ENCODE assay signal across 12 cellular contexts in the genomic region with DNA sequence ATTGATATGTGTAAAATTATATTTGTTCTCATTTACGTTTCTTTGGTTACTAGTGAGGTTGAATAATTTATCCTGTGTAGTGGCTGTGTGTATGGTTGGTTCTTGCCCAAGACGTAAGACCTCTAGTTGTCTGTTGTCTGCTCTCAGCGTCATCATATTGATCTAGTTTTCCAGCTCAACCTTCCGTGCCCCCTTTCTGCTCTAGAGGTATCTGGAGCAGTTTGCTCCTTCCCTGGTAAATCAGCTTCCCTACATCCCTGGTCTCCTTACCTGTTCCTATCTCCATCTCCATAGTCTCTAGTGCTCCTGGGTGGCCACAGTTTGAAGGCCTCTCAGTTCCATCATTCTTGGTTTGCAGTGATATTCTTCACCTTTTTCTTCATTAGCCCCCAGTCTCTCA. TPM values are rescaled to one million over a fixed set of nuclear protein-coding genes. Genes with fewer than 3 reads are reported as not detected.
DNase-seq lines count a peak whose midpoint lies in the region; ATAC-seq and TF ChIP-seq lines count a peak whose summit lies in the region.
"Had no signal": no experiment of that assay in that cellular context is flagged by ENCODE, and none has a peak within 500 bp of the region (broad histone marks: within the 10 kb centered on the region; RNA-seq: fewer than 3 reads in every experiment).

No MANE protein-coding gene starts in this region.

- H3K27ac ChIP-seq in subcutaneous abdominal adipose tissue (ENCODE audit: low read depth, low read length): no peak overlapping the region
- no peak overlapping the region for H3K27ac ChIP-seq in uterus

- peaks cover 3% of the 10 kb centered on the region for H3K36me3 Mint-ChIP-seq in activated naive CD4-positive, alpha-beta T cell treated with anti-CD3 and anti-CD28 coated beads, Interleukin-2, amount 50 U/mL, for 24 hours
- H3K36me3 Mint-ChIP-seq in glutamatergic neuron (ENCODE audit: unreplicated experiment): no peaks in the 10 kb centered on the region

- H3K27me3 ChIP-seq in subcutaneous abdominal adipose tissue (ENCODE audit: control insufficient read depth in 5 of 5, insufficient read depth in 4 of 5, low read length in 5 of 5) (no peaks in the 10 kb centered on the region), uterus (no peaks in the 10 kb centered on the region)
- H3K27me3 ChIP-seq: testis had no signal

- DNase-seq in activated naive CD4-positive, alpha-beta T cell treated with anti-CD3 and anti-CD28 coated beads, Interleukin-2, amount 50 U/mL, for 16 hours: no peak
- DNase-seq in glutamatergic neuron (no peak), uterus (no peak)
- DNase-seq in activated CD8-positive, alpha-beta memory T cell treated with anti-CD3 and anti-CD28 coated beads, Interleukin-2, amount 50 U/mL, for 4 hours: no peak
- DNase-seq: hippocampal formation, NCI-H1417 treated with DMSO at 0.1 percent for 48 hours, testis had no signal

- ATAC-seq in GM19023 (IDR thresholded peaks at IDR 0.05; ENCODE audit: unreplicated experiment): no peak

- intact Hi-C loops in uterus (cut with DNase I; ENCODE audit: low total_unique reads): no loop called here

- peaks cover 36% of the 10 kb centered on the region for H3K4me1 Mint-ChIP-seq in activated naive CD4-positive, alpha-beta T cell treated with anti-CD3 and anti-CD28 coated beads, Interleukin-2, amount 50 U/mL, for 24 hours
- H3K4me1 Mint-ChIP-seq in glutamatergic neuron (ENCODE audit: low read depth, unreplicated experiment): peaks cover 10% of the 10 kb centered on the region

- peak overlapping the region in 1 of 5 donors; percentile 4 for H3K9ac ChIP-seq in subcutaneous abdominal adipose tissue (ENCODE audit: low read length in 5 of 5)

- peaks cover 0 to 14% (median 7%) of the 10 kb centered on the region in 5 donors for H3K36me3 ChIP-seq in subcutaneous abdominal adipose tissue (ENCODE audit: control insufficient read depth in 5 of 5, insufficient read depth in 5 of 5, low read length in 5 of 5)
- no peaks in the 10 kb centered on the region for H3K36me3 ChIP-seq in uterus

- H3K9me3 Mint-ChIP-seq in activated naive CD4-positive, alpha-beta T cell treated with anti-CD3 and anti-CD28 coated beads, Interleukin-2, amount 50 U/mL, for 24 hours: no peaks in the 10 kb centered on the region
- no peaks in the 10 kb centered on the region for H3K9me3 Mint-ChIP-seq in glutamatergic neuron (ENCODE audit: unreplicated experiment)

- H3K4me1 ChIP-seq in subcutaneous abdominal adipose tissue (ENCODE audit: control insufficient read depth in 5 of 5, insufficient read depth in 5 of 5, low read length in 5 of 5) (peaks cover 0 to 28% (median 26%) of the 10 kb centered on the region in 5 donors), uterus (no peaks in the 10 kb centered on the region)

- peak overlapping the region; percentile 99 for H3K4me3 Mint-ChIP-seq in activated naive CD4-positive, alpha-beta T cell treated with anti-CD3 and anti-CD28 coated beads, Interleukin-2, amount 50 U/mL, for 24 hours
- H3K4me3 Mint-ChIP-seq in glutamatergic neuron (ENCODE audit: unreplicated experiment): peak overlapping the region; percentile 99

- H3K9me3 ChIP-seq in subcutaneous abdominal adipose tissue (ENCODE audit: control insufficient read depth in 5 of 5, low read length in 5 of 5): no peaks in the 10 kb centered on the region
- H3K9me3 ChIP-seq in uterus: no peaks in the 10 kb centered on the region
- H3K9me3 ChIP-seq: testis had no signal

- H3K27me3 Mint-ChIP-seq in activated naive CD4-positive, alpha-beta T cell treated with anti-CD3 and anti-CD28 coated beads, Interleukin-2, amount 50 U/mL, for 24 hours: no peaks in the 10 kb centered on the region
- H3K27me3 Mint-ChIP-seq in glutamatergic neuron (ENCODE audit: unreplicated experiment): peaks cover 4% of the 10 kb centered on the region

- TF ChIP-seq POLR2A in uterus (IDR thresholded peaks at IDR 0.05): no peak

- TF ChIP-seq CTCF in WI38 (IDR thresholded peaks at IDR 0.05; ENCODE audit: low read depth, low read length): no peak
- no peak for TF ChIP-seq CTCF in glutamatergic neuron (IDR thresholded peaks at IDR 0.05; ENCODE audit: partially characterized antibody, unreplicated experiment)
- TF ChIP-seq CTCF in uterus (IDR thresholded peaks at IDR 0.05): no peak

- H3K4me3 ChIP-seq in WI38 (ENCODE audit: low read depth, low read length): peak overlapping the region; percentile 78
- peak overlapping the region in 3 of 5 donors; percentile 12 to 78 (median 15) for H3K4me3 ChIP-seq in subcutaneous abdominal adipose tissue (ENCODE audit: low read depth in 1 of 5, low read length in 5 of 5)
- H3K4me3 ChIP-seq in uterus: peak overlapping the region in 1 of 2 donors; percentile 72

- peak overlapping the region; percentile 99 for H3K27ac Mint-ChIP-seq in activated naive CD4-positive, alpha-beta T cell treated with anti-CD3 and anti-CD28 coated beads, Interleukin-2, amount 50 U/mL, for 24 hours
- peak overlapping the region; percentile 35 for H3K27ac Mint-ChIP-seq in glutamatergic neuron (ENCODE audit: unreplicated experiment)

RNA-seq across cellular contexts. Expression of a gene that starts 1.2 kb away (rescaled TPM):
- 17.0 TPM for total RNA-seq in glutamatergic neuron (ENCODE audit: unreplicated experiment)
- 10 to 100 TPM in 3 of 4 donors, 1 to 10 TPM in 1; 5.9 to 31.1 (median 22.7) TPM for total RNA-seq in uterus

RNA-seq across cellular contexts. Expression of a gene that starts 12.9 kb away (rescaled TPM):
- not detected for total RNA-seq in glutamatergic neuron (ENCODE audit: unreplicated experiment)
- total RNA-seq in uterus: not detected
- total RNA-seq: skeletal muscle tissue had no signal

RNA-seq across cellular contexts. Expression of a gene that starts 17.8 kb away (rescaled TPM):
- total RNA-seq in glutamatergic neuron (ENCODE audit: unreplicated experiment) (26.8 TPM), uterus (10 to 100 TPM in 2 of 4 donors, 1 to 10 TPM in 2; 2.3 to 11.8 (median 9.8) TPM)

RNA-seq across cellular contexts. Expression of a gene that starts 18.9 kb away (rescaled TPM):
- total RNA-seq in glutamatergic neuron (ENCODE audit: unreplicated experiment) (269 TPM), uterus (100 to 1,000 TPM; 118 to 269 (median 188) TPM)
